Comparison of ENCODE assay signal across 27 cellular contexts in genomic region chr3:52118156-52118875, GRCh38. TPM values are rescaled to one million over a fixed set of nuclear protein-coding genes. Genes with fewer than 3 reads are reported as not detected.
DNase-seq lines count a peak whose midpoint lies in the region; TF ChIP-seq lines count a peak whose summit lies in the region.
"Had no signal": no experiment of that assay in that cellular context is flagged by ENCODE, and none has a peak within 500 bp of the region (broad histone marks: within the 10 kb centered on the region; RNA-seq: fewer than 3 reads in every experiment).

No MANE protein-coding gene starts in this region.

- no peak for TF ChIP-seq EP300 in SK-N-SH (IDR thresholded peaks at IDR 0.05; ENCODE audit: borderline replicate concordance in 1 of 2, low read depth in 1 of 2, low read length in 1 of 2)

- no peaks in the 10 kb centered on the region for H3K9me3 Mint-ChIP-seq in endodermal cell
- H3K9me3 Mint-ChIP-seq: activated B cell treated with CpG ODN at 0.5 μM for 24 hours; activated naive CD8-positive, alpha-beta T cell treated with anti-CD3 and anti-CD28 coated beads, Interleukin-2, amount 10 ng/mL, durations not matched to agents 7 days and 5 days; activated T-cell treated with anti-CD3 and anti-CD28 coated beads, Interleukin-2, amount 50 U/mL, for 24 hours; CD4-positive, CD25-positive, alpha-beta regulatory T cell; central memory CD8-positive, alpha-beta T cell; type B pancreatic cell had no signal

- 95 to 100% methylated on average over 1 to 5 of the region's 5 CpGs for WGBS in endodermal cell (ENCODE audit: insufficient coverage in 1 of 2, insufficient read length in 1 of 2), 2 experiments
- WGBS in SK-N-SH (ENCODE audit: low lambda C conversion rate): 100% methylated on average over 1 of the region's 5 CpGs

- H3K9me2 ChIP-seq in SK-N-SH: no peaks in the 10 kb centered on the region

- H3K4me3 ChIP-seq in cardiac muscle cell (no peak overlapping the region), left ventricle myocardium inferior (no peak overlapping the region), endodermal cell (ENCODE audit: low read length) (no peak overlapping the region), SK-N-SH (ENCODE audit: low read depth in 2 of 2, low read length in 1 of 2) (no peak overlapping the region)
- H3K4me3 ChIP-seq: gastrocnemius medialis, hepatocyte, SK-N-MC had no signal

- no peak overlapping the region for H3K4me3 Mint-ChIP-seq in endodermal cell
- H3K4me3 Mint-ChIP-seq: activated B cell treated with CpG ODN at 0.5 μM for 24 hours; activated naive CD8-positive, alpha-beta T cell treated with anti-CD3 and anti-CD28 coated beads, Interleukin-2, amount 10 ng/mL, durations not matched to agents 7 days and 5 days; activated T-cell treated with anti-CD3 and anti-CD28 coated beads, Interleukin-2, amount 50 U/mL, for 24 hours; CD4-positive, CD25-positive, alpha-beta regulatory T cell; central memory CD8-positive, alpha-beta T cell; type B pancreatic cell had no signal

- no peaks in the 10 kb centered on the region for H3K27me3 Mint-ChIP-seq in endodermal cell (ENCODE audit: insufficient read depth)
- H3K27me3 Mint-ChIP-seq: activated B cell treated with CpG ODN at 0.5 μM for 24 hours; activated naive CD8-positive, alpha-beta T cell treated with anti-CD3 and anti-CD28 coated beads, Interleukin-2, amount 10 ng/mL, durations not matched to agents 7 days and 5 days; activated T-cell treated with anti-CD3 and anti-CD28 coated beads, Interleukin-2, amount 50 U/mL, for 24 hours; CD4-positive, CD25-positive, alpha-beta regulatory T cell; central memory CD8-positive, alpha-beta T cell; progenitor cell of endocrine pancreas; type B pancreatic cell had no signal

- no peak overlapping the region for H3K4me2 ChIP-seq in SK-N-SH
- H3K4me2 ChIP-seq: hepatocyte had no signal

- POLR2A ChIA-PET in SK-N-SH (lab: Yijun Ruan, JAX): interaction anchor here (1.1 to 2.1 kb wide), 2 partner anchors 10 to 61 kb away, joined by 3 to 5 read pairs; no protein-coding TSS in a partner anchor

- TF ChIP-seq CTCF in cardiac muscle cell (IDR thresholded peaks at IDR 0.05; ENCODE audit: low read depth, low read length) (no peak), left ventricle myocardium inferior (IDR thresholded peaks at IDR 0.05; ENCODE audit: borderline replicate concordance) (no peak), endodermal cell (conservative IDR thresholded peaks at IDR 0.05) (no peak), SK-N-SH (IDR thresholded peaks at IDR 0.05) (no peak)

- no peaks in the 10 kb centered on the region for H4K20me1 ChIP-seq in SK-N-SH (ENCODE audit: insufficient read depth)

- H3K27me3 ChIP-seq in cardiac muscle cell (no peaks in the 10 kb centered on the region), left ventricle myocardium inferior (ENCODE audit: low read depth) (no peaks in the 10 kb centered on the region), endodermal cell (ENCODE audit: control insufficient read depth, insufficient read depth, low read length, poor library complexity, severe bottlenecking) (no peaks in the 10 kb centered on the region), SK-N-SH (ENCODE audit: insufficient read depth) (no peaks in the 10 kb centered on the region)
- H3K27me3 ChIP-seq: gastrocnemius medialis, hepatocyte, neutrophil had no signal

- H3K9ac ChIP-seq in endodermal cell (ENCODE audit: extremely low read depth, low read length, poor library complexity, severe bottlenecking) (no peak overlapping the region), SK-N-SH (no peak overlapping the region)

- no peak for DNase-seq in cardiac muscle cell (ENCODE audit: low read depth in 1 of 2, low spot score in 1 of 2)
- DNase-seq in left ventricle myocardium inferior: no peak
- peak; percentile 76 for DNase-seq in midbrain (lab: John Stamatoyannopoulos, UW)
- DNase-seq in endodermal cell: no peak
- no peak for DNase-seq in SK-N-SH
- DNase-seq in NCI-H82 treated with DMSO at 0.1 percent for 48 hours (lab: John Stamatoyannopoulos, UW; ENCODE audit: unreplicated experiment): no peak
- DNase-seq: 8988T; activated B cell treated with CpG ODN at 0.5 μM for 24 hours; activated CD4-positive, alpha-beta T cell treated with anti-CD3 and anti-CD28 coated beads, Interleukin-2, amount 50 U/mL, for 1 hour; activated gamma-delta T cell treated with Interleukin-2 at 50 U/mL for 16 hours; activated naive CD8-positive, alpha-beta T cell treated with anti-CD3 and anti-CD28 coated beads, Interleukin-2, amount 10 ng/mL, durations not matched to agents 7 days and 5 days; activated T-cell treated with anti-CD3 and anti-CD28 coated beads, Interleukin-2, amount 50 U/mL, for 24 hours; CD4-positive, CD25-positive, alpha-beta regulatory T cell; gastrocnemius medialis; NCI-H1092; NCI-H1694 treated with DMSO at 0.1 percent for 48 hours; NCI-H510A; RPMI8226; stimulated activated CD4-positive, alpha-beta T cell treated with anti-CD3 and anti-CD28 coated beads, Interleukin-4, amount 100 ng/mL, for 4 hours had no signal

- intact Hi-C loops in left ventricle myocardium inferior (cut with micrococcal nuclease): no loop called here

- peaks cover 26% of the 10 kb centered on the region for H3K36me3 Mint-ChIP-seq in endodermal cell (ENCODE audit: low read depth)
- H3K36me3 Mint-ChIP-seq: CD4-positive, CD25-positive, alpha-beta regulatory T cell had no signal

- no peaks in the 10 kb centered on the region for H3K9me3 ChIP-seq in cardiac muscle cell (ENCODE audit: low read depth)
- H3K9me3 ChIP-seq in left ventricle myocardium inferior (replicated peaks): no peaks in the 10 kb centered on the region
- no peaks in the 10 kb centered on the region for H3K9me3 ChIP-seq in endodermal cell (ENCODE audit: control insufficient read depth, low read length)
- H3K9me3 ChIP-seq in SK-N-SH: no peaks in the 10 kb centered on the region
- H3K9me3 ChIP-seq: gastrocnemius medialis, neutrophil had no signal

- CTCF ChIA-PET in SK-N-SH (lab: Yijun Ruan, JAX): interaction anchor here (0.7 to 12.7 kb wide), 6 partner anchors 9 to 114 kb away, joined by 3 to 366 read pairs (median 10); partner anchors contain the start of gene DUSP7

- H3K4me1 ChIP-seq in cardiac muscle cell (ENCODE audit: low read depth) (peaks cover 18% of the 10 kb centered on the region), left ventricle myocardium inferior (peaks cover 34% of the 10 kb centered on the region), endodermal cell (ENCODE audit: control insufficient read depth, insufficient read depth, low read length) (peaks cover 11% of the 10 kb centered on the region), SK-N-SH (ENCODE audit: control insufficient read depth in 1 of 2, insufficient read depth in 2 of 2, low read depth in 1 of 2, low read length in 1 of 2) (peaks cover 0 to 28% of the 10 kb centered on the region in 2 experiments; a peak in 1 of 4 replicates)

- TF ChIP-seq RAD21 in SK-N-SH (IDR thresholded peaks at IDR 0.05; ENCODE audit: low read length): no peak

- no peaks in the 10 kb centered on the region for H3F3A ChIP-seq in SK-N-SH (replicated peaks; ENCODE audit: insufficient read depth)

- H3K27ac Mint-ChIP-seq in endodermal cell: no peak overlapping the region
- H3K27ac Mint-ChIP-seq: activated B cell treated with CpG ODN at 0.5 μM for 24 hours; activated naive CD8-positive, alpha-beta T cell treated with anti-CD3 and anti-CD28 coated beads, Interleukin-2, amount 10 ng/mL, durations not matched to agents 7 days and 5 days; activated T-cell treated with anti-CD3 and anti-CD28 coated beads, Interleukin-2, amount 50 U/mL, for 24 hours; progenitor cell of endocrine pancreas; type B pancreatic cell had no signal

- H3K4me1 Mint-ChIP-seq in endodermal cell: peaks cover 18% of the 10 kb centered on the region
- H3K4me1 Mint-ChIP-seq: CD4-positive, CD25-positive, alpha-beta regulatory T cell; central memory CD8-positive, alpha-beta T cell had no signal

- H3K36me3 ChIP-seq in cardiac muscle cell (no peaks in the 10 kb centered on the region), left ventricle myocardium inferior (no peaks in the 10 kb centered on the region), endodermal cell (ENCODE audit: control insufficient read depth, insufficient read depth, low read length) (peaks cover 17% of the 10 kb centered on the region), SK-N-SH (replicated peaks in 1 of 2; ENCODE audit: control insufficient read depth in 1 of 2, insufficient read depth in 2 of 2, low read length in 1 of 2) (peaks cover 2 to 18% of the 10 kb centered on the region in 2 experiments)
- H3K36me3 ChIP-seq: gastrocnemius medialis had no signal

- no peaks in the 10 kb centered on the region for H3K79me2 ChIP-seq in SK-N-SH (ENCODE audit: insufficient read depth)
- H3K79me2 ChIP-seq: hepatocyte had no signal

- H3K27ac ChIP-seq in cardiac muscle cell (peak overlapping the region; percentile 58), left ventricle myocardium inferior (replicated peaks) (no peak overlapping the region), cingulate gyrus (ENCODE audit: low read depth, low read length) (peak overlapping the region; percentile 97), temporal lobe (ENCODE audit: low read depth, low read length) (peak overlapping the region; percentile 98), endodermal cell (ENCODE audit: low read depth, low read length) (no peak overlapping the region), SK-N-SH (ENCODE audit: low read depth in 2 of 2, low read length in 1 of 2) (no peak overlapping the region)
- H3K27ac ChIP-seq: gastrocnemius medialis, hepatocyte, neutrophil, SK-N-MC had no signal

- H2AFZ ChIP-seq in SK-N-SH (ENCODE audit: low read depth): no peak overlapping the region
- H2AFZ ChIP-seq: hepatocyte had no signal

TF ChIP-seq in SK-N-SH, 30 proteins besides CTCF, POLR2A, EP300 and RAD21 (continues in another document):
- TF ChIP-seq IRF3 (IDR thresholded peaks at IDR 0.05; ENCODE audit: low read depth, low read length): no peak
- TF ChIP-seq ELF1 (IDR thresholded peaks at IDR 0.05): no peak
- TF ChIP-seq MXI1 (IDR thresholded peaks at IDR 0.05; ENCODE audit: low read depth, low read length): no peak
- TF ChIP-seq MEF2A (IDR thresholded peaks at IDR 0.05; ENCODE audit: borderline replicate concordance, low read depth): no peak

RNA-seq across cellular contexts. Expression of gene POC1A, which starts 35.9 kb away (rescaled TPM):
- total RNA-seq in cardiac muscle cell (6.0 and 12.4 TPM in 2 replicates), left ventricle myocardium inferior (1.2 TPM), temporal lobe (2.5 TPM), endodermal cell (10 to 100 TPM; 19.7 to 24.0 TPM)
- polyA plus RNA-seq in cardiac muscle cell (10.6 and 24.0 TPM in 2 replicates), SK-N-SH (2012; rRNA removed) (9.6 and 11.7 TPM in 2 replicates)
- 18.8 TPM for polyA plus RNA-seq in endodermal cell (2013, experiment 1 of 2)
- 19.5 TPM for polyA plus RNA-seq in endodermal cell (2013, experiment 2 of 2)
- 5.8 and 9.1 TPM in 2 replicates for polyA plus RNA-seq in SK-N-SH (2012; cell fraction: cytosol; rRNA removed)
- polyA plus RNA-seq in SK-N-SH (2012; cell fraction: nucleus; rRNA removed): 7.7 and 9.6 TPM in 2 replicates

Comparison
In these comparisons a context has a peak if more than half of its experiments do, and no peak if none do; other contexts are left out.
1. H3K27ac ChIP-seq: peak in cardiac muscle cell (single experiment), cingulate gyrus (single experiment) and temporal lobe (single experiment); none in left ventricle myocardium inferior (single experiment), endodermal cell (single experiment) and SK-N-SH (0 of 2).